Comparison of ENCODE assay signal across 1 cellular context in the genomic region with DNA sequence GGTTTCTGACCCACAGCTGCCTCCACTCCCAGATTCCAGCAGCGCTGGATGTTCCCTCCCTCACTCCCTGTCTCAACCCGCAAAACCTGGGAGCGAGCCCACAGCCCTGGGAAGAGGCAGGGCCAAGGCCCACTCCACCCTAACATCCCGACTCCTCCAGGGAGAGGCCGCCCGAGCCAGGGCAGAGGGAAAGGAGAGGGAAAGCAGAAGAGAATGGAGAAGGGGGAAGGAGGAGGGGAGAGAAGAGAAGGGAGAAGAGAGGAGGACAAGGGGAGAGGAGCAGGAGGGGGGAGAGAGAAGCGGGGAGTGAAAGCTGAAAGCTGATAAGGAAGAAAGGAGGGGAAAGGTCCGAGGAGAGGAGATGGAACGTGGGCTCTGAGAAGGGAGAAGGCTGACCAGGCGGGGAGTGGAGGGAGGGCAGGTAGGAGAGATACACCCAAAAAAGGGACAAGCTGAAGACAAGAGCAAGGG.
TF ChIP-seq lines count a peak whose summit lies in the region.

No MANE protein-coding gene starts in this region.

TF ChIP-seq in GM12878, 131 proteins besides CTCF, POLR2A, EP300 and RAD21 (continued from another document):
- TF ChIP-seq, protein P1, sequence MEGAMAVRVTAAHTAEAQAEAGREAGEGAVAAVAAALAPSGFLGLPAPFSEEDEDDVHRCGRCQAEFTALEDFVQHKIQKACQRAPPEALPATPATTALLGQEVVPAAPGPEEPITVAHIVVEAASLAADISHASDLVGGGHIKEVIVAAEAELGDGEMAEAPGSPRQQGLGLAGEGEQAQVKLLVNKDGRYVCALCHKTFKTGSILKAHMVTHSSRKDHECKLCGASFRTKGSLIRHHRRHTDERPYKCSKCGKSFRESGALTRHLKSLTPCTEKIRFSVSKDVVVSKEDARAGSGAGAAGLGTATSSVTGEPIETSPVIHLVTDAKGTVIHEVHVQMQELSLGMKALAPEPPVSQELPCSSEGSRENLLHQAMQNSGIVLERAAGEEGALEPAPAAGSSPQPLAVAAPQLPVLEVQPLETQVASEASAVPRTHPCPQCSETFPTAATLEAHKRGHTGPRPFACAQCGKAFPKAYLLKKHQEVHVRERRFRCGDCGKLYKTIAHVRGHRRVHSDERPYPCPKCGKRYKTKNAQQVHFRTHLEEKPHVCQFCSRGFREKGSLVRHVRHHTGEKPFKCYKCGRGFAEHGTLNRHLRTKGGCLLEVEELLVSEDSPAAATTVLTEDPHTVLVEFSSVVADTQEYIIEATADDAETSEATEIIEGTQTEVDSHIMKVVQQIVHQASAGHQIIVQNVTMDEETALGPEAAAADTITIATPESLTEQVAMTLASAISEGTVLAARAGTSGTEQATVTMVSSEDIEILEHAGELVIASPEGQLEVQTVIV (IDR thresholded peaks at IDR 0.05; ENCODE audit: borderline replicate concordance, partially characterized antibody) = no peak
- TF ChIP-seq, protein P2, sequence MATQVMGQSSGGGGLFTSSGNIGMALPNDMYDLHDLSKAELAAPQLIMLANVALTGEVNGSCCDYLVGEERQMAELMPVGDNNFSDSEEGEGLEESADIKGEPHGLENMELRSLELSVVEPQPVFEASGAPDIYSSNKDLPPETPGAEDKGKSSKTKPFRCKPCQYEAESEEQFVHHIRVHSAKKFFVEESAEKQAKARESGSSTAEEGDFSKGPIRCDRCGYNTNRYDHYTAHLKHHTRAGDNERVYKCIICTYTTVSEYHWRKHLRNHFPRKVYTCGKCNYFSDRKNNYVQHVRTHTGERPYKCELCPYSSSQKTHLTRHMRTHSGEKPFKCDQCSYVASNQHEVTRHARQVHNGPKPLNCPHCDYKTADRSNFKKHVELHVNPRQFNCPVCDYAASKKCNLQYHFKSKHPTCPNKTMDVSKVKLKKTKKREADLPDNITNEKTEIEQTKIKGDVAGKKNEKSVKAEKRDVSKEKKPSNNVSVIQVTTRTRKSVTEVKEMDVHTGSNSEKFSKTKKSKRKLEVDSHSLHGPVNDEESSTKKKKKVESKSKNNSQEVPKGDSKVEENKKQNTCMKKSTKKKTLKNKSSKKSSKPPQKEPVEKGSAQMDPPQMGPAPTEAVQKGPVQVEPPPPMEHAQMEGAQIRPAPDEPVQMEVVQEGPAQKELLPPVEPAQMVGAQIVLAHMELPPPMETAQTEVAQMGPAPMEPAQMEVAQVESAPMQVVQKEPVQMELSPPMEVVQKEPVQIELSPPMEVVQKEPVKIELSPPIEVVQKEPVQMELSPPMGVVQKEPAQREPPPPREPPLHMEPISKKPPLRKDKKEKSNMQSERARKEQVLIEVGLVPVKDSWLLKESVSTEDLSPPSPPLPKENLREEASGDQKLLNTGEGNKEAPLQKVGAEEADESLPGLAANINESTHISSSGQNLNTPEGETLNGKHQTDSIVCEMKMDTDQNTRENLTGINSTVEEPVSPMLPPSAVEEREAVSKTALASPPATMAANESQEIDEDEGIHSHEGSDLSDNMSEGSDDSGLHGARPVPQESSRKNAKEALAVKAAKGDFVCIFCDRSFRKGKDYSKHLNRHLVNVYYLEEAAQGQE (IDR thresholded peaks at IDR 0.05; ENCODE audit: low read depth, low read length) = no peak
- TF ChIP-seq ZZZ3 (IDR thresholded peaks at IDR 0.05; ENCODE audit: control insufficient read depth, insufficient read length, low read depth) (no peak), EZH2 (IDR thresholded peaks at IDR 0.05; ENCODE audit: borderline replicate concordance, control insufficient read depth, low read depth, low read length) (no peak)
